Comparison of ENCODE assay signal across 21 cellular contexts in the genomic region with DNA sequence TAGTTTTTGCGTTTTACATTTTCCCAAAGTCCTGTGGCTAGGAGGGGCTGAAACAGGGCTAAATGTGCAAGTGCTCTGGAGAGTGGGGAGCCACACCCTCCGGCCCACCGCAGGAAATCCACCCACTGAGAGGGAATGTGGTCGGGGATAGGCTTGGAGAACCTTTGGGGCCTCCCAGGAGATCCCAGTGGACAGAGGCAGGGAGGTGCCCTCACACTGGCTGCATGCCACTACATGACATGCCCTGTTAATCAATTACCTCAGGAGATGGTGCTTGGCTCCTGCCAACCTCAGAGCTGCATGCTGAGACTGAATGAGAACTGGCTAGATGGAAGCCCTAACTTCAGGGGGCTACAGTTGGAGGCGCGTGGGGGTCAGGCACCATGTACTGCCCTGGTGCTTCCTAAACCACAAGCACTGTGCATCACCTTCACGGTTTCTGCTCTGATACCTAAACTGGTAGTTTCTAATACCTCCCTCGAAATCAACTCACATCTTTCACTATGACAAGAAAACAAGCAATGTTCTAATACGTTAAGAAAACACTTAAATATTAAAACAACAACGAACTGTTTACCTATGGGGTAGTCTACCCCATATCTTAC.
DNase-seq lines count a peak whose midpoint lies in the region; ATAC-seq and TF ChIP-seq lines count a peak whose summit lies in the region.
"Had no signal": no experiment of that assay in that cellular context is flagged by ENCODE, and none has a peak within 500 bp of the region (broad histone marks: within the 10 kb centered on the region; RNA-seq: fewer than 3 reads in every experiment).

No MANE protein-coding gene starts in this region.

- no peak overlapping the region for H3K14ac ChIP-seq in IMR-90 (replicated peaks; ENCODE audit: low read depth, low read length)

- H3K9me3 ChIP-seq in IMR-90 (ENCODE audit: control insufficient read depth, insufficient read depth, low read length): peaks cover 2% of the 10 kb centered on the region; the same call in 1 of the 2 replicates
- H3K9me3 ChIP-seq: ascending aorta, neutrophil, stomach, uterus had no signal

- no peak overlapping the region for H4K8ac ChIP-seq in IMR-90 (ENCODE audit: low read depth in 2 of 2, low read length in 2 of 2)

- no peak for TF ChIP-seq CTCF in IMR-90 (conservative IDR thresholded peaks at IDR 0.05; ENCODE audit: low read depth, low read length)

- no peak for ATAC-seq in IMR-90 (ENCODE audit: low read depth)
- ATAC-seq in GM19324 (IDR thresholded peaks at IDR 0.05; ENCODE audit: low FRiP score, unreplicated experiment): no peak
- ATAC-seq in GM21529 (IDR thresholded peaks at IDR 0.05; ENCODE audit: unreplicated experiment): no peak
- no peak for ATAC-seq in HG03457 (IDR thresholded peaks at IDR 0.05; ENCODE audit: unreplicated experiment)
- ATAC-seq: Panc1 had no signal

- WGBS in IMR-90 (ENCODE audit: extremely low coverage in 2 of 2, insufficient read length in 1 of 2), 2 experiments: 100% methylated on average over 1 of the region's 10 CpGs; no CpG with 5 or more reads in 1 of the 2 experiments

- no peak for TF ChIP-seq POLR2A in IMR-90 (IDR thresholded peaks at IDR 0.05; ENCODE audit: low read depth, low read length)

- H3K56ac ChIP-seq in IMR-90 (ENCODE audit: extremely low read depth, insufficient read depth, low read length): no peak overlapping the region

- no peak overlapping the region for H2BK15ac ChIP-seq in IMR-90 (ENCODE audit: low read depth, low read length)

- CTCF ChIA-PET in IMR-90 (lab: Yijun Ruan, JAX): no interaction called here

- TF ChIP-seq RAD21 in IMR-90 (IDR thresholded peaks at IDR 0.05; ENCODE audit: low read length): no peak

- H3K4me1 ChIP-seq in IMR-90 (ENCODE audit: control insufficient read depth, insufficient read depth, low read length): no peaks in the 10 kb centered on the region
- H3K4me1 ChIP-seq: ascending aorta, uterus had no signal

- no peak overlapping the region for H3K4me3 ChIP-seq in IMR-90 (ENCODE audit: insufficient read depth, low read depth, low read length)
- H3K4me3 ChIP-seq: ascending aorta, stomach, uterus had no signal

- no peak overlapping the region for H2BK5ac ChIP-seq in IMR-90 (ENCODE audit: low read depth, low read length, poor library complexity, severe bottlenecking)

- H3K9ac ChIP-seq in IMR-90 (ENCODE audit: low read depth, low read length): no peak overlapping the region

- no peak overlapping the region for H2AK9ac ChIP-seq in IMR-90 (replicated peaks; ENCODE audit: low read depth, low read length, poor library complexity)

- dilution Hi-C loops in IMR-90 (cut with HindIII; ENCODE audit: low sequenced_read_pairs, unreplicated experiment): no loop called here

- BruUV-seq in IMR-90 (replicated peaks; lab: Mats Ljungman, UMichigan): no TSS peak

- H2BK20ac ChIP-seq in IMR-90 (ENCODE audit: low read depth, low read length): no peak overlapping the region

- no peak overlapping the region for H3K18ac ChIP-seq in IMR-90 (ENCODE audit: low read depth, low read length)

- in situ Hi-C loops in ACHN (cut with HindIII; ENCODE audit: low pct_ligation_motif_present, low pct_unique_long_range_greater_than_20kb, low sequenced_read_pairs): no loop called here
- in situ Hi-C loops in IMR-90 (cut with MboI; ENCODE audit: low sequenced_read_pairs): no loop called here

- no peaks in the 10 kb centered on the region for H3K36me3 ChIP-seq in IMR-90 (ENCODE audit: control insufficient read depth, insufficient read depth, low read length)
- H3K36me3 ChIP-seq: ascending aorta, neutrophil, stomach, uterus had no signal

- H2AFZ ChIP-seq in IMR-90 (replicated peaks; ENCODE audit: low read length, poor library complexity): peak overlapping the region; percentile 46

- POLR2A ChIA-PET in IMR-90 (lab: Charles Lee; ENCODE audit: unreplicated experiment): no interaction called here

- no peak overlapping the region for H3K23ac ChIP-seq in IMR-90 (ENCODE audit: low read depth, low read length)

- H2BK120ac ChIP-seq in IMR-90 (ENCODE audit: low read depth, low read length): no peak overlapping the region

- H3K4ac ChIP-seq in IMR-90 (ENCODE audit: low read depth, low read length): no peak overlapping the region

- intact Hi-C loops in IMR-90 (cut with micrococcal nuclease): no loop called here

- H3K4me2 ChIP-seq in IMR-90 (ENCODE audit: low read depth, low read length): no peak overlapping the region

- no peaks in the 10 kb centered on the region for H3K9me1 ChIP-seq in IMR-90 (ENCODE audit: insufficient read depth, low read length)

- no peak overlapping the region for H4K91ac ChIP-seq in IMR-90 (ENCODE audit: insufficient read depth, low read depth, low read length)

- no peak overlapping the region for H4K5ac ChIP-seq in IMR-90 (ENCODE audit: low read depth, low read length)

- H2AK5ac ChIP-seq in IMR-90 (ENCODE audit: low read depth, low read length): no peak overlapping the region

- no peaks in the 10 kb centered on the region for H3K79me1 ChIP-seq in IMR-90 (ENCODE audit: low read depth in 1 of 2, low read length in 2 of 2)

- H4K20me1 ChIP-seq in IMR-90 (ENCODE audit: insufficient read depth, low read length): no peaks in the 10 kb centered on the region

- H3K27ac ChIP-seq in IMR-90 (ENCODE audit: insufficient read depth, low read length): no peak overlapping the region
- H3K27ac ChIP-seq: ascending aorta, neutrophil, stomach, uterus had no signal

- DNase-seq in ACHN: peak; percentile 96
- no peak for DNase-seq in IMR-90
- DNase-seq in glomerular visceral epithelial cell (ENCODE audit: extremely low spot score): peak; percentile 95
- peak; percentile 8 for DNase-seq in myocyte (ENCODE audit: low read depth)
- DNase-seq in activated naive CD4-positive, alpha-beta T cell treated with Interleukin-2 at 50 U/mL for 16 hours: no peak
- DNase-seq: activated CD4-positive, alpha-beta T cell treated with anti-CD3 and anti-CD28 coated beads for 48 hours; activated naive CD4-positive, alpha-beta T cell; CD4-positive, alpha-beta memory T cell; DMS79; islet precursor cell; NCI-H1436 treated with DMSO at 0.1 percent for 48 hours; NCI-H82; stimulated activated CD4-positive, alpha-beta T cell treated with anti-CD3 and anti-CD28 coated beads, Interleukin-2, amount 100 ng/mL, for 24 hours; stomach; uterus had no signal

- peaks cover 38% of the 10 kb centered on the region for H3K27me3 ChIP-seq in IMR-90 (ENCODE audit: control insufficient read depth, insufficient read depth, low read length)
- H3K27me3 ChIP-seq: ascending aorta, neutrophil, uterus had no signal

TF ChIP-seq in IMR-90, 13 proteins besides CTCF, POLR2A, EP300 and RAD21:
- TF ChIP-seq MAZ (IDR thresholded peaks at IDR 0.05; ENCODE audit: borderline replicate concordance, low read depth, low read length) (no peak), BHLHE40 (IDR thresholded peaks at IDR 0.05; ENCODE audit: low read depth, low read length) (no peak), CEBPB (IDR thresholded peaks at IDR 0.05; ENCODE audit: low read depth, low read length) (no peak)

Comparison
In these comparisons a context has a peak if more than half of its experiments do, and no peak if none do; other contexts are left out.
1. DNase-seq: peak in ACHN (single experiment), glomerular visceral epithelial cell (single experiment) and myocyte (single experiment); none in IMR-90 (single experiment) and activated naive CD4-positive, alpha-beta T cell treated with Interleukin-2 at 50 U/mL for 16 hours (single experiment).